8 cellular contexts compared by ENCODE assay signal in the genomic region with DNA sequence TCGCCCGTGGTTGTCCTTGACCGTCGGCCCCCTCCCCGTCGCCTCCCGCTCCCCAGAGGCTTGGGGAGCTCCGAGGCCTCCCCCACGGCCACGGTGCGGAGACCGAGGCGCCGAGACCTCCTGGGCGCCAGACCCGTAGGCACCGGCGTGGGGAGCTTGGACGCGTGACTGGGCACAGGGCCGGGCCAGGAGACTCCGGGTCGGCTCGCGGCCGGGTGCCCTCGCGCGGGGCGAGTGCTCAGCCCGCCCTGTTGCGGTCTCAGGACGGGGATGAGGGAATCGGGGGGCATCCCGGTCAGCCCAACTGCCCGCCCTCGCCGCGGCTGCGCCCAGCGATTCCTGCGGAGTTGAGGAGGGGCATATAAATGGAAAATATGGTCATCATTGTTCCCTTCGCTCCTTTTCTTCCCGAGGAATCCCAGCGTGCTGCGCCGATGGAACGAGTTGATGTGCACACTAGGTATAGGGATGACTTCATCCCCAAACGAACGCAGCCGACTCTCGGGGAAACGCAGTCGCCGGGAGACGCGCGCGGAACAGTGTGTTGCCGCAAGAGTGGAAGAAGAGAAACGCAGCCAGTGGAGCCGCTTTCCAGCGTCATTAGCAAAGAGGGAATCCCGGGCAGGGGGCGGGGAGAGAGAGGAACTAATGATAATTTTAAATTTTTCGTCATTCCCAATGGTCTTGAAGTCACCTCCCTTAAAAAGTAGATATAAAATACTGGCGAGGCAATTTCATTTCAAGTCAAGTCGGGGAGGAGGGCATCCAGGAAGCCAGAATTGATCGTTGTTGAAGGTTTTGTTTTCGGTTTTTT. TPM values are rescaled to one million over a fixed set of nuclear protein-coding genes. Genes with fewer than 3 reads are reported as not detected.
DNase-seq lines count a peak whose midpoint lies in the region; ATAC-seq, FAIRE-seq and TF ChIP-seq lines count a peak whose summit lies in the region.

No MANE protein-coding gene starts in this region.

- H3K36me3 ChIP-seq in BLaER1 treated with 17β-estradiol and CSF1 and Interleukin-3, amounts not matched to agents 10 nM and 100 nM: no peaks in the 10 kb centered on the region
- H3K36me3 ChIP-seq in endothelial cell of umbilical vein (ENCODE audit: control insufficient read depth in 2 of 2, extremely low read depth in 1 of 2, insufficient read depth in 2 of 2, low read length in 2 of 2) (no peaks in the 10 kb centered on the region), mesenchymal stem cell (ENCODE audit: control insufficient read depth in 1 of 2, insufficient read depth in 2 of 2, low read depth in 1 of 2, low read length in 2 of 2) (no peaks in the 10 kb centered on the region), subcutaneous abdominal adipose tissue (ENCODE audit: control insufficient read depth in 5 of 5, insufficient read depth in 5 of 5, low read length in 5 of 5) (no peaks in the 10 kb centered on the region)

- no peaks in the 10 kb centered on the region for H3K79me1 ChIP-seq in mesenchymal stem cell (replicated peaks; ENCODE audit: low read length, poor library complexity, severe bottlenecking)

- peak overlapping the region; percentile 37 to 90 for H3K23ac ChIP-seq in mesenchymal stem cell (ENCODE audit: low read length in 2 of 2)

- peak; percentile 25 for TF ChIP-seq POLR2A in endothelial cell of umbilical vein (IDR thresholded peaks at IDR 0.05; ENCODE audit: low read depth, low read length)

- peaks cover 0 to 32% (median 0%) of the 10 kb centered on the region in 11 experiments; a peak in 6 of 22 replicates for H4K20me1 ChIP-seq in BLaER1 treated with 17β-estradiol and CSF1 and Interleukin-3, amounts not matched to agents 10 nM and 100 nM
- no peaks in the 10 kb centered on the region for H4K20me1 ChIP-seq in endothelial cell of umbilical vein (replicated peaks; ENCODE audit: control insufficient read depth, extremely low read depth, insufficient read depth, low read length)

- peak overlapping the region; percentile 100 for H4K91ac ChIP-seq in mesenchymal stem cell (ENCODE audit: low read length)

- peak; percentile 82 for DNase-seq in NCI-H1092 treated with DMSO at 0.1 percent for 48 hours (lab: John Stamatoyannopoulos, UW)
- peak; percentile 14 for DNase-seq in activated CD4-positive, alpha-beta T cell treated with anti-CD3 and anti-CD28 coated beads, Interleukin-2, amount 50 U/mL, for 1 hour
- DNase-seq in endothelial cell of umbilical vein (ENCODE audit: low read depth, low spot score): peak; percentile 83
- peak; percentile 94 for DNase-seq in mesenchymal stem cell

- no peaks in the 10 kb centered on the region for H3K9me3 ChIP-seq in BLaER1 treated with 17β-estradiol and CSF1 and Interleukin-3, amounts not matched to agents 10 nM and 100 nM (replicated peaks in 1 of 11)
- H3K9me3 ChIP-seq in endothelial cell of umbilical vein (replicated peaks; ENCODE audit: control insufficient read depth, insufficient read depth, low read length): no peaks in the 10 kb centered on the region
- no peaks in the 10 kb centered on the region for H3K9me3 ChIP-seq in mesenchymal stem cell (ENCODE audit: control insufficient read depth, low read length)
- H3K9me3 ChIP-seq in subcutaneous abdominal adipose tissue (ENCODE audit: control insufficient read depth in 5 of 5, low read length in 5 of 5): no peaks in the 10 kb centered on the region

- peaks cover 32 to 69% (median 44%) of the 10 kb centered on the region in 10 experiments for H3K4me1 ChIP-seq in BLaER1 treated with 17β-estradiol and CSF1 and Interleukin-3, amounts not matched to agents 10 nM and 100 nM
- peaks cover 49% of the 10 kb centered on the region for H3K4me1 ChIP-seq in endothelial cell of umbilical vein (ENCODE audit: control insufficient read depth, extremely low read depth, insufficient read depth, low read length)
- H3K4me1 ChIP-seq in mesenchymal stem cell (ENCODE audit: control insufficient read depth, insufficient read depth, low read depth, low read length): peaks cover 9% of the 10 kb centered on the region
- peaks cover 0 to 46% (median 36%) of the 10 kb centered on the region in 5 donors for H3K4me1 ChIP-seq in subcutaneous abdominal adipose tissue (ENCODE audit: control insufficient read depth in 5 of 5, insufficient read depth in 5 of 5, low read length in 5 of 5)

- under 1% methylated on average over 57 of the region's 70 CpGs for WGBS in mesenchymal stem cell

- peak overlapping the region; percentile 53 for H2AK5ac ChIP-seq in mesenchymal stem cell (ENCODE audit: low read length, severe bottlenecking)

- H2BK5ac ChIP-seq in mesenchymal stem cell (ENCODE audit: low read depth, low read length, poor library complexity, severe bottlenecking): peak overlapping the region; percentile 99

- POLR2A ChIA-PET in endothelial cell of umbilical vein (lab: Charles Lee): interaction anchor here (0.7 kb wide), 2 partner anchors 11 to 115 kb away, joined by 3 to 6 read pairs; no protein-coding TSS in a partner anchor

- H2BK12ac ChIP-seq in mesenchymal stem cell (ENCODE audit: low read length in 2 of 2): peak overlapping the region; percentile 66 to 82

- H3K4me3 ChIP-seq in BLaER1 treated with 17β-estradiol and CSF1 and Interleukin-3, amounts not matched to agents 10 nM and 100 nM: peak overlapping the region; percentile 81 to 95 (median 92)
- H3K4me3 ChIP-seq in endothelial cell of umbilical vein (replicated peaks in 1 of 3; ENCODE audit: insufficient read depth in 1 of 3, low read depth in 1 of 3, low read length in 3 of 3) (peak overlapping the region; percentile 5 to 49 (median 41)), mesenchymal stem cell (ENCODE audit: insufficient read depth in 1 of 2, low read depth in 1 of 2, low read length in 2 of 2) (peak overlapping the region; percentile 79 to 89), subcutaneous abdominal adipose tissue (ENCODE audit: low read depth in 1 of 5, low read length in 5 of 5) (peak overlapping the region; percentile 64 to 88 (median 84))

- TF ChIP-seq CTCF in endothelial cell of umbilical vein (IDR thresholded peaks at IDR 0.05; ENCODE audit: extremely low read depth in 1 of 2, insufficient read depth in 1 of 2, low read depth in 1 of 2, low read length in 2 of 2): no peak

- H3K27me3 ChIP-seq in BLaER1 treated with 17β-estradiol and CSF1 and Interleukin-3, amounts not matched to agents 10 nM and 100 nM: peaks cover 0 to 12% (median 9%) of the 10 kb centered on the region in 11 experiments; a peak in 13 of 22 replicates
- H3K27me3 ChIP-seq in endothelial cell of umbilical vein (ENCODE audit: control insufficient read depth in 2 of 2, insufficient read depth in 2 of 2, low read length in 2 of 2) (no peaks in the 10 kb centered on the region), mesenchymal stem cell (ENCODE audit: control insufficient read depth in 1 of 2, insufficient read depth in 1 of 2, low read length in 2 of 2) (no peaks in the 10 kb centered on the region), subcutaneous abdominal adipose tissue (ENCODE audit: control insufficient read depth in 5 of 5, insufficient read depth in 4 of 5, low read length in 5 of 5) (no peaks in the 10 kb centered on the region)

- no peak for FAIRE-seq in endothelial cell of umbilical vein (lab: Jason Lieb, UNC)

- peak overlapping the region; percentile 87 to 92 (median 90) for H3K9ac ChIP-seq in BLaER1 treated with 17β-estradiol and CSF1 and Interleukin-3, amounts not matched to agents 10 nM and 100 nM
- peak overlapping the region; percentile 95 for H3K9ac ChIP-seq in endothelial cell of umbilical vein (replicated peaks; ENCODE audit: extremely low read depth, insufficient read depth, low read length)
- H3K9ac ChIP-seq in mesenchymal stem cell (ENCODE audit: low read length): peak overlapping the region; percentile 95
- peak overlapping the region; percentile 16 to 94 (median 82) for H3K9ac ChIP-seq in subcutaneous abdominal adipose tissue (ENCODE audit: low read length in 5 of 5)

- H2AFZ ChIP-seq in endothelial cell of umbilical vein (ENCODE audit: low read depth, low read length): peak overlapping the region; percentile 4
- H2AFZ ChIP-seq in mesenchymal stem cell (ENCODE audit: low read depth, low read length): peak overlapping the region; percentile 1

- intact Hi-C loops in endothelial cell of umbilical vein (cut with micrococcal nuclease): loop anchor here (1.0 to 5.0 kb wide), 5 partner anchors 41 to 271 kb away; a partner anchor contains a TSS

- dilution Hi-C loops in endothelial cell of umbilical vein (cut with MboI; ENCODE audit: extremely low pct_ligation_motif_present, low sequenced_read_pairs): no loop called here

- H3K14ac ChIP-seq in mesenchymal stem cell (ENCODE audit: low read length in 2 of 2): peak overlapping the region; percentile 74 to 80

- peak overlapping the region; percentile 78 to 99 (median 92) for H3K4me2 ChIP-seq in BLaER1 treated with 17β-estradiol and CSF1 and Interleukin-3, amounts not matched to agents 10 nM and 100 nM
- H3K4me2 ChIP-seq in endothelial cell of umbilical vein (ENCODE audit: insufficient read depth, low read length): peak overlapping the region; percentile 32
- H3K4me2 ChIP-seq in mesenchymal stem cell (ENCODE audit: low read length, poor library complexity, severe bottlenecking): peak overlapping the region; percentile 92

- peak overlapping the region; percentile 69 to 99 for H3K4ac ChIP-seq in mesenchymal stem cell (ENCODE audit: low read depth in 1 of 2, low read length in 2 of 2)

- TSS peak; percentile 53 for BruUV-seq in endothelial cell of umbilical vein (replicated peaks; lab: Mats Ljungman, UMichigan)

- CTCF ChIA-PET in endothelial cell of umbilical vein (lab: Charles Lee): interaction anchor here (1.5 to 2.7 kb wide), 7 partner anchors 46 to 124 kb away, joined by 3 to 33 read pairs (median 9); a partner anchor contains a TSS

- H3K18ac ChIP-seq in mesenchymal stem cell (ENCODE audit: low read depth in 1 of 2, low read length in 2 of 2): peak overlapping the region; percentile 92 to 98

- ATAC-seq in GM19452 (IDR thresholded peaks at IDR 0.05; ENCODE audit: unreplicated experiment) (peak; percentile 25), GM19328 (IDR thresholded peaks at IDR 0.05; ENCODE audit: unreplicated experiment) (no peak)

- H2BK15ac ChIP-seq in mesenchymal stem cell (ENCODE audit: low read depth, poor library complexity, severe bottlenecking): peak overlapping the region; percentile 99

- peak overlapping the region; percentile 68 to 88 (median 83) for H3K27ac ChIP-seq in BLaER1 treated with 17β-estradiol and CSF1 and Interleukin-3, amounts not matched to agents 10 nM and 100 nM
- H3K27ac ChIP-seq in endothelial cell of umbilical vein (ENCODE audit: insufficient read depth, low read depth, low read length) (peak overlapping the region; percentile 94), mesenchymal stem cell (ENCODE audit: low read length, poor library complexity, severe bottlenecking) (peak overlapping the region; percentile 69), subcutaneous abdominal adipose tissue (ENCODE audit: low read depth, low read length) (peak overlapping the region; percentile 91)

- H4K8ac ChIP-seq in mesenchymal stem cell (ENCODE audit: low read length): peak overlapping the region; percentile 98

- no peaks in the 10 kb centered on the region for H3K9me1 ChIP-seq in endothelial cell of umbilical vein (replicated peaks; ENCODE audit: control insufficient read depth, extremely low read depth, insufficient read depth, low read length)

- H2BK120ac ChIP-seq in mesenchymal stem cell (ENCODE audit: low read depth, low read length): peak overlapping the region; percentile 98

- H3K79me2 ChIP-seq in endothelial cell of umbilical vein (ENCODE audit: control insufficient read depth, insufficient read depth, low read length): peaks cover 36% of the 10 kb centered on the region

RNA-seq across cellular contexts. Expression of a gene that starts 0.7 kb away (rescaled TPM):
- 80.3 and 95.6 TPM in 2 replicates for total RNA-seq in endothelial cell of umbilical vein
- 14.8 and 19.9 TPM in 2 replicates for polyA plus RNA-seq in endothelial cell of umbilical vein
- 39.1 and 49.2 TPM in 2 replicates for polyA plus RNA-seq in endothelial cell of umbilical vein (2011; cell fraction: cytosol; rRNA removed)
- polyA plus RNA-seq in endothelial cell of umbilical vein (2011; cell fraction: nucleus; rRNA removed): 53.5 and 71.8 TPM in 2 replicates
- 45.7 and 69.3 TPM in 2 replicates for polyA plus RNA-seq in endothelial cell of umbilical vein (2012)
- polyA minus RNA-seq in endothelial cell of umbilical vein: 74.8 and 89.2 TPM in 2 replicates
- polyA minus RNA-seq in endothelial cell of umbilical vein (2011; cell fraction: cytosol; rRNA and poly(A)+ RNA removed): 20.8 TPM
- polyA minus RNA-seq in endothelial cell of umbilical vein (2011; cell fraction: nucleus; rRNA and poly(A)+ RNA removed): 64.3 and 82.0 TPM in 2 replicates
- 78.1 TPM for polyA plus RNA-seq in mesenchymal stem cell (2013, experiment 1 of 2)
- 80.9 TPM for polyA plus RNA-seq in mesenchymal stem cell (2013, experiment 2 of 2)

Comparison
In these comparisons a context has a peak if more than half of its experiments do, and no peak if none do; other contexts are left out.
1. H3K4me2 ChIP-seq: peak in every context shown above with its lines; median percentile 92 in BLaER1 treated with 17β-estradiol and CSF1 and Interleukin-3, amounts not matched to agents 10 nM and 100 nM; 92 in mesenchymal stem cell; 32 in endothelial cell of umbilical vein.
2. H3K4me3 ChIP-seq: peak in every context shown above with its lines; median percentile 92 in BLaER1 treated with 17β-estradiol and CSF1 and Interleukin-3, amounts not matched to agents 10 nM and 100 nM; 84 in mesenchymal stem cell; 84 in subcutaneous abdominal adipose tissue; 41 in endothelial cell of umbilical vein.
3. DNase-seq: peak in every context shown above with its lines; median percentile 94 in mesenchymal stem cell; 83 in endothelial cell of umbilical vein; 82 in NCI-H1092 treated with DMSO at 0.1 percent for 48 hours; 14 in activated CD4-positive, alpha-beta T cell treated with anti-CD3 and anti-CD28 coated beads, Interleukin-2, amount 50 U/mL, for 1 hour.